In the genomic region with DNA sequence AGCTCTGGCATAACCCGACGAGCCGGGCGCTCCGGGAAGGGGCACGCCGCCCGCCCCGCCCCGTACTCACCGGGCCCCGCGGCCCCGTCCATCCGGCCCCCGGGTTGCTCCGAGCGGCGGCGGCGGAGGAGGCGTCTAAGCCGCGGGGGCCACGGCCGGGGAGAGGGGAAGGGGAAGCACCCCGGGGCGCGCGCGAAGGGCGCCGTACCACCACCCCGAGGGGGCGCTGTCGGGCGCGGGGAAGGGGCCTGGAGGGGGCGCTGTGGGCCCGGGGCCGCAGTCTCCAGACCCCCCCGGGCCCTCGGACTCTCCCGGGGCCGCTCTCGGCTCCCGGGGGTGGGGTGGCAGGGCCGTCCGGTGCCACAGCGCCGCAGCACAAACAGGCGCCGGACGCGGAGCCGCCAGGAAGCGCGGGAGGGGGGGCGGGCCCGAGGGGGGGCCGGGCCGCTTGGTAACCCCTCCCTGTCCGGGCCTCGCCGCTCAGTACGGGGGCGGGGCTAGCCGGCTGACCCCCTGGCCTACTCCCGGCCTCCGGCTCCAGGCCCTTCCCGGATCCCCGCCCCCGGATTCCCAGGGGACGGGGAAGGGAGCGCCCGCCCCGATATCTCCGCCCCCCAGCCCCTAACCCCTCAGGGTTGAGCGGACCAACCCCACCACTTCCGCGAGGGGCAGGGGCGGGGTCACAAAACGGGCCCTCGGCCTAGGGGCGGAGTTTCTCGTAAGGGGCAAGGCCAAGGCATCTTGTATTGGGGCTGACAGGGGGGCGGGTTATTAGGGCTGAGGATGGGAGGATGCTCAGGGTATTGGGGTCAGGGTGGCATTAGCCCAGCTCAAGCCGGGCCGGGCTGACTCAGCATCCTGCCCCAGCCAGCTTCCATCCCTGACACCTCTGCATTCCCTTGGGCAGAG, we compare ENCODE assay signal across 8 cellular contexts. TPM values are rescaled to one million over a fixed set of nuclear protein-coding genes. Genes with fewer than 3 reads are reported as not detected.
DNase-seq lines count a peak whose midpoint lies in the region; ATAC-seq and TF ChIP-seq lines count a peak whose summit lies in the region.

A gene with protein sequence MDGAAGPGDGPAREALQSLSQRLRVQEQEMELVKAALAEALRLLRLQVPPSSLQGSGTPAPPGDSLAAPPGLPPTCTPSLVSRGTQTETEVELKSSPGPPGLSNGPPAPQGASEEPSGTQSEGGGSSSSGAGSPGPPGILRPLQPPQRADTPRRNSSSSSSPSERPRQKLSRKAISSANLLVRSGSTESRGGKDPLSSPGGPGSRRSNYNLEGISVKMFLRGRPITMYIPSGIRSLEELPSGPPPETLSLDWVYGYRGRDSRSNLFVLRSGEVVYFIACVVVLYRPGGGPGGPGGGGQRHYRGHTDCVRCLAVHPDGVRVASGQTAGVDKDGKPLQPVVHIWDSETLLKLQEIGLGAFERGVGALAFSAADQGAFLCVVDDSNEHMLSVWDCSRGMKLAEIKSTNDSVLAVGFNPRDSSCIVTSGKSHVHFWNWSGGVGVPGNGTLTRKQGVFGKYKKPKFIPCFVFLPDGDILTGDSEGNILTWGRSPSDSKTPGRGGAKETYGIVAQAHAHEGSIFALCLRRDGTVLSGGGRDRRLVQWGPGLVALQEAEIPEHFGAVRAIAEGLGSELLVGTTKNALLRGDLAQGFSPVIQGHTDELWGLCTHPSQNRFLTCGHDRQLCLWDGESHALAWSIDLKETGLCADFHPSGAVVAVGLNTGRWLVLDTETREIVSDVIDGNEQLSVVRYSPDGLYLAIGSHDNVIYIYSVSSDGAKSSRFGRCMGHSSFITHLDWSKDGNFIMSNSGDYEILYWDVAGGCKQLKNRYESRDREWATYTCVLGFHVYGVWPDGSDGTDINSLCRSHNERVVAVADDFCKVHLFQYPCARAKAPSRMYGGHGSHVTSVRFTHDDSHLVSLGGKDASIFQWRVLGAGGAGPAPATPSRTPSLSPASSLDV (minus strand): TSS at position 410 of the 909 bp plus-strand sequence. CDS start 318 bp downstream, at position 92.
A gene with protein sequence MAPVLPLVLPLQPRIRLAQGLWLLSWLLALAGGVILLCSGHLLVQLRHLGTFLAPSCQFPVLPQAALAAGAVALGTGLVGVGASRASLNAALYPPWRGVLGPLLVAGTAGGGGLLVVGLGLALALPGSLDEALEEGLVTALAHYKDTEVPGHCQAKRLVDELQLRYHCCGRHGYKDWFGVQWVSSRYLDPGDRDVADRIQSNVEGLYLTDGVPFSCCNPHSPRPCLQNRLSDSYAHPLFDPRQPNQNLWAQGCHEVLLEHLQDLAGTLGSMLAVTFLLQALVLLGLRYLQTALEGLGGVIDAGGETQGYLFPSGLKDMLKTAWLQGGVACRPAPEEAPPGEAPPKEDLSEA (plus strand): TSS at position 892 of the 909 bp plus-strand sequence. CDS start 25 bp downstream, outside the sequence.

- peaks cover 34% of the 10 kb centered on the region for H3K4me1 Mint-ChIP-seq in activated T-helper 2 cell treated with anti-CD3 and anti-CD28 coated beads, Interferon-gamma antibody, Interleukin-2, Interleukin-4, amounts not matched to agents 10 μg/mL and 5 μg/mL and 100 μg/mL, durations not matched to agents 14 hours and 24 hours and 36 hours (ENCODE audit: low read depth)
- H3K4me1 Mint-ChIP-seq in stimulated activated naive CD8-positive, alpha-beta T cell treated with anti-CD3 and anti-CD28 coated beads, Interleukin-15, amount 100 ng/mL, for 72 hours = peaks cover 81% of the 10 kb centered on the region

- ATAC-seq in GM21526 (IDR thresholded peaks at IDR 0.05; ENCODE audit: low FRiP score, unreplicated experiment) = peak; percentile 46
- peak; percentile 81 for ATAC-seq in stimulated activated naive CD8-positive, alpha-beta T cell treated with anti-CD3 and anti-CD28 coated beads, Interleukin-15, amount 100 ng/mL, for 72 hours

- no peaks in the 10 kb centered on the region for H3K79me2 ChIP-seq in neural cell (replicated peaks; ENCODE audit: insufficient read depth, low read length)

- no peak within 1 kb of the TSS for H2AFZ ChIP-seq in neural cell (ENCODE audit: low read depth, low read length)

- intact Hi-C loops in activated T-helper 2 cell treated with anti-CD3 and anti-CD28 coated beads, Interferon-gamma antibody, Interleukin-2, Interleukin-4, amounts not matched to agents 10 μg/mL and 5 μg/mL and 100 μg/mL, durations not matched to agents 14 hours and 24 hours and 36 hours (cut with micrococcal nuclease) = loop anchor here (1.0 to 5.0 kb wide), 4 partner anchors 9 to 52 kb away; a partner anchor contains a TSS

- DNase-seq in DMS79 (lab: John Stamatoyannopoulos, UW) (peak; percentile 34), HuH-7.5 (ENCODE audit: low spot score) (peak; percentile 92), RKO (ENCODE audit: low spot score) (peak; percentile 81), fibroblast of the conjunctiva (ENCODE audit: low read depth) (peak; percentile 87)
- DNase-seq in activated T-helper 2 cell treated with anti-CD3 and anti-CD28 coated beads, Interferon-gamma antibody, Interleukin-2, Interleukin-4, amounts not matched to agents 10 μg/mL and 5 μg/mL and 100 μg/mL, durations not matched to agents 14 hours and 24 hours and 36 hours (ENCODE audit: low spot score) = peak; percentile 86
- DNase-seq in stimulated activated naive CD8-positive, alpha-beta T cell treated with anti-CD3 and anti-CD28 coated beads, Interleukin-15, amount 100 ng/mL, for 72 hours = peak; percentile 91

- TF ChIP-seq RAD21 in neural cell (conservative IDR thresholded peaks at IDR 0.05) = no peak

- no peaks in the 10 kb centered on the region for H4K20me1 ChIP-seq in neural cell (ENCODE audit: insufficient read depth)

- TF ChIP-seq CTCF in neural cell (IDR thresholded peaks at IDR 0.05; ENCODE audit: poor library complexity, severe bottlenecking) = peak; percentile 57

- no peaks in the 10 kb centered on the region for H3F3A ChIP-seq in neural cell (ENCODE audit: insufficient read depth, low read length, poor library complexity, severe bottlenecking)

- peak within 1 kb of the TSS; percentile 16 for H3K9ac ChIP-seq in neural cell (ENCODE audit: low read length)

- peak within 1 kb of the TSS; percentile 95 for H3K27ac Mint-ChIP-seq in activated T-helper 2 cell treated with anti-CD3 and anti-CD28 coated beads, Interferon-gamma antibody, Interleukin-2, Interleukin-4, amounts not matched to agents 10 μg/mL and 5 μg/mL and 100 μg/mL, durations not matched to agents 14 hours and 24 hours and 36 hours
- H3K27ac Mint-ChIP-seq in stimulated activated naive CD8-positive, alpha-beta T cell treated with anti-CD3 and anti-CD28 coated beads, Interleukin-15, amount 100 ng/mL, for 72 hours = peak within 1 kb of the TSS; percentile 97 to 99

- H3K27me3 ChIP-seq in neural cell (ENCODE audit: insufficient read depth, low read depth, low read length) = peaks cover 8% of the 10 kb centered on the region

- H3K4me2 ChIP-seq in neural cell (ENCODE audit: low read length) = no peak within 1 kb of the TSS

- no peaks in the 10 kb centered on the region for H3K27me3 Mint-ChIP-seq in activated T-helper 2 cell treated with anti-CD3 and anti-CD28 coated beads, Interferon-gamma antibody, Interleukin-2, Interleukin-4, amounts not matched to agents 10 μg/mL and 5 μg/mL and 100 μg/mL, durations not matched to agents 14 hours and 24 hours and 36 hours (ENCODE audit: low read depth)
- no peaks in the 10 kb centered on the region for H3K27me3 Mint-ChIP-seq in stimulated activated naive CD8-positive, alpha-beta T cell treated with anti-CD3 and anti-CD28 coated beads, Interleukin-15, amount 100 ng/mL, for 72 hours

- no peak for TF ChIP-seq EP300 in neural cell (conservative IDR thresholded peaks at IDR 0.05; ENCODE audit: poor library complexity, severe bottlenecking)

- H3K9me2 ChIP-seq in neural cell (ENCODE audit: insufficient read depth, low read length) = no peaks in the 10 kb centered on the region

- peak within 1 kb of the TSS; percentile 99 for H3K4me3 Mint-ChIP-seq in activated T-helper 2 cell treated with anti-CD3 and anti-CD28 coated beads, Interferon-gamma antibody, Interleukin-2, Interleukin-4, amounts not matched to agents 10 μg/mL and 5 μg/mL and 100 μg/mL, durations not matched to agents 14 hours and 24 hours and 36 hours (ENCODE audit: low read depth)
- peak within 1 kb of the TSS; percentile 95 to 97 for H3K4me3 Mint-ChIP-seq in stimulated activated naive CD8-positive, alpha-beta T cell treated with anti-CD3 and anti-CD28 coated beads, Interleukin-15, amount 100 ng/mL, for 72 hours

- peaks cover 59% of the 10 kb centered on the region for H3K36me3 Mint-ChIP-seq in activated T-helper 2 cell treated with anti-CD3 and anti-CD28 coated beads, Interferon-gamma antibody, Interleukin-2, Interleukin-4, amounts not matched to agents 10 μg/mL and 5 μg/mL and 100 μg/mL, durations not matched to agents 14 hours and 24 hours and 36 hours (ENCODE audit: low read depth)

- no peak within 1 kb of the TSS for H3K27ac ChIP-seq in neural cell (ENCODE audit: low read length)

- H3K4me3 ChIP-seq in neural cell (ENCODE audit: low read length) = peak within 1 kb of the TSS; percentile 35

- no peaks in the 10 kb centered on the region for H3K9me3 Mint-ChIP-seq in activated T-helper 2 cell treated with anti-CD3 and anti-CD28 coated beads, Interferon-gamma antibody, Interleukin-2, Interleukin-4, amounts not matched to agents 10 μg/mL and 5 μg/mL and 100 μg/mL, durations not matched to agents 14 hours and 24 hours and 36 hours
- H3K9me3 Mint-ChIP-seq in stimulated activated naive CD8-positive, alpha-beta T cell treated with anti-CD3 and anti-CD28 coated beads, Interleukin-15, amount 100 ng/mL, for 72 hours = no peaks in the 10 kb centered on the region

- H3K9me3 ChIP-seq in neural cell (ENCODE audit: low read length) = no peaks in the 10 kb centered on the region

- H3K36me3 ChIP-seq in neural cell (ENCODE audit: insufficient read depth, low read length) = no peaks in the 10 kb centered on the region

TF ChIP-seq in neural cell, 6 proteins besides CTCF, POLR2A, EP300 and RAD21 (continues in another document):
- no peak for TF ChIP-seq MXI1 (conservative IDR thresholded peaks at IDR 0.05; ENCODE audit: poor library complexity, severe bottlenecking)
- TF ChIP-seq TAF1 (IDR thresholded peaks at IDR 0.05; ENCODE audit: low read depth) = no peak

RNA-seq across cellular contexts. Expression of the first gene that starts in this region (rescaled TPM):
- total RNA-seq in activated T-helper 2 cell treated with anti-CD3 and anti-CD28 coated beads, Interferon-gamma antibody, Interleukin-2, Interleukin-4, amounts not matched to agents 10 μg/mL and 5 μg/mL and 100 μg/mL, durations not matched to agents 14 hours and 24 hours and 36 hours = 144 and 146 TPM in 2 replicates
- 0.38 and 2.5 TPM in 2 replicates for polyA plus RNA-seq in neural cell
- 1.4 and 1.7 TPM in 2 replicates for polyA minus RNA-seq in neural cell

RNA-seq across cellular contexts. Expression of the second gene that starts in this region (rescaled TPM):
- total RNA-seq in activated T-helper 2 cell treated with anti-CD3 and anti-CD28 coated beads, Interferon-gamma antibody, Interleukin-2, Interleukin-4, amounts not matched to agents 10 μg/mL and 5 μg/mL and 100 μg/mL, durations not matched to agents 14 hours and 24 hours and 36 hours = 1.4 and 2.8 TPM in 2 replicates
- polyA plus RNA-seq in neural cell = 0.31 TPM in 1 of 2 replicates, not detected in the other
- polyA minus RNA-seq in neural cell = 0.35 TPM in 1 of 2 replicates, not detected in the other

Comparison
In these comparisons a context has a peak if more than half of its experiments do, and no peak if none do; other contexts are left out.
1. DNase-seq: peak in every context shown above with its lines; median percentile 92 in HuH-7.5; 91 in stimulated activated naive CD8-positive, alpha-beta T cell treated with anti-CD3 and anti-CD28 coated beads, Interleukin-15, amount 100 ng/mL, for 72 hours; 87 in fibroblast of the conjunctiva; 86 in activated T-helper 2 cell treated with anti-CD3 and anti-CD28 coated beads, Interferon-gamma antibody, Interleukin-2, Interleukin-4, amounts not matched to agents 10 μg/mL and 5 μg/mL and 100 μg/mL, durations not matched to agents 14 hours and 24 hours and 36 hours; 81 in RKO; 34 in DMS79.